Comparison of ENCODE assay signal across 8 cellular contexts in genomic region chr2:28870146-28870891, GRCh38. TPM values are rescaled to one million over a fixed set of nuclear protein-coding genes. Genes with fewer than 3 reads are reported as not detected.
DNase-seq lines count a peak whose midpoint lies in the region; ATAC-seq, FAIRE-seq and TF ChIP-seq lines count a peak whose summit lies in the region.

Gene TRMT61B, minus strand, starts transcription at chr2:28870309. Its CDS starts 32 bp downstream, at chr2:28870277.

- FAIRE-seq in GM18507 (lab: Jason Lieb, UNC), result peak; percentile 96

- peak in 2 of 4 experiments; percentile 29 to 40 for TF ChIP-seq CTCF in prostate gland (IDR thresholded peaks at IDR 0.05)

- H3K4me3 ChIP-seq in prostate gland, result peak within 1 kb of the TSS; percentile 60 to 66
- peak within 1 kb of the TSS; percentile 63 for H3K4me3 ChIP-seq in urinary bladder (ENCODE audit: low read depth, low read length)

- H3K27me3 ChIP-seq in prostate gland (replicated peaks; ENCODE audit: insufficient read depth), result no peaks in the 10 kb centered on the region

- H3K36me3 ChIP-seq in prostate gland (no peaks in the 10 kb centered on the region), urinary bladder (ENCODE audit: insufficient read depth) (no peaks in the 10 kb centered on the region)

- H3K4me1 ChIP-seq in prostate gland (replicated peaks), result peaks cover 5% of the 10 kb centered on the region
- peaks cover 2% of the 10 kb centered on the region for H3K4me1 ChIP-seq in urinary bladder (ENCODE audit: insufficient read depth)

- TF ChIP-seq POLR2A in prostate gland (IDR thresholded peaks at IDR 0.05), result peak; percentile 75

- WGBS in prostate gland, result under 1% methylated on average over 49 of the region's 57 CpGs
- under 1% methylated on average over 57 of the region's 57 CpGs for WGBS in urinary bladder

- intact Hi-C loops in T-helper 2 cell treated with Interferon-gamma antibody and Interleukin-4, amounts not matched to agents 100 ng/mL and 5 ng/mL, for 36 hours (cut with micrococcal nuclease), result loop anchor here (1.0 to 10.0 kb wide), 6 partner anchors 24 to 1516 kb away; partner anchors contain the start of genes GTF3C2, PPP1CB, SPDYA and WDR43
- intact Hi-C loops in left ventricle myocardium superior (cut with micrococcal nuclease) (no loop called here), prostate gland (cut with DNase I) (no loop called here)

- peak; percentile 90 for ATAC-seq in HG02973 (IDR thresholded peaks at IDR 0.05; ENCODE audit: unreplicated experiment)
- peak; percentile 100 for ATAC-seq in left ventricle myocardium superior

- DNase-seq in GM18507 (ENCODE audit: extremely low spot score, insufficient read length, low read depth) (peak; percentile 99), NCI-H1930 (lab: John Stamatoyannopoulos, UW) (peak; percentile 91 to 96), left ventricle myocardium superior (peak; percentile 99), prostate gland (ENCODE audit: low spot score) (peak; percentile 93)

- peak within 1 kb of the TSS; percentile 64 for H3K27ac ChIP-seq in angular gyrus (ENCODE audit: low read depth, low read length)
- H3K27ac ChIP-seq in prostate gland, result peak within 1 kb of the TSS; percentile 62 to 67
- H3K27ac ChIP-seq in urinary bladder (ENCODE audit: low read depth), result peak within 1 kb of the TSS; percentile 57

- H3K9me3 ChIP-seq in prostate gland, result no peaks in the 10 kb centered on the region

RNA-seq across cellular contexts. Expression of gene TRMT61B, which starts in this region (rescaled TPM):
- total RNA-seq in T-helper 2 cell treated with Interferon-gamma antibody and Interleukin-4, amounts not matched to agents 100 ng/mL and 5 ng/mL, for 36 hours, result 14.3 and 14.8 TPM in 2 replicates
- 24.7 TPM for total RNA-seq in left ventricle myocardium superior
- 10 to 100 TPM; 19.6 to 26.4 TPM for total RNA-seq in prostate gland
- total RNA-seq in urinary bladder, result 22.6 TPM
- 15.0 TPM for polyA plus RNA-seq in urinary bladder

Comparison
In these comparisons a context has a peak if more than half of its experiments do, and no peak if none do; other contexts are left out.
1. Peak in every context shown above with its lines: DNase-seq, ATAC-seq, H3K4me3 ChIP-seq and H3K27ac ChIP-seq.